In the genomic region with DNA sequence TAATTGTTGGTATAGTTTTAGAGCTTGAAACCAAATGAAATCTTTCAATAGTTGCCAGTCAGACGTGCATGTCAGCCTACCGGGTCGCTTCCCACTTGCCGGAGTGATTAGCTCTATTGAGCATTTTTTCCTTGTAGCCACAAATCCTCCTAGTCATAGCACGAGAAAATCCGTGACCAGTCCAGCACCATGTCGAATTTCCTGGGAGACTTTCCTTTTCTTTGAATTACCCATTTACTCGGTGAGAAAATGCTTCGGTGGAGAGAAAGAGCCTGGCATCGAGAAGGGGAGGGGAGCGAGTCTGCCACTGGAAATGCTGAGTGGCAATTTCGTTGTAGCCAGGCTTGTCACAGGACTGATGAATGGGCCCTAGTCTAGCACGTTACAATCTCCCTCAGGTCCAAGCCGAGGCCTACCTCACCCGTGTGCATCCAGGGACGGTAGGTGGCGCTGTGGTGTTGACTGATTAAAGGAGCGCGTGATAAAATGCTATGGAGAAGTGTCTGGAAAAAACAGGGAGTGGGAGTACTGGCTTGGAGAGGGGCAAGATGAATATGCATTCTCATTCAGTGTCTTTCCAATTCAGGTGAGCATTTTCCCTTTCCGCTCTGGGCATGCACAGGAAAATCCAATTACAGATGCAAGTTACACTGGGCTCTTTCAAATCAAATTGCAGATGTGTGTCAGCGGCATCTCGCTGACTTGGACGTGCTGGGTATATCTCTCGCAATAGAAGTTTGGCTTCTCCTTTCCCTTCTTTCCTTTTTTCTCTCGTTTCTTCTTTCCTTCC, we compare ENCODE assay signal across 8 cellular contexts.
A peak's percentile ranks its signal among the peaks of the same experiment; 100 is the strongest.
DNase-seq lines count a peak whose midpoint lies in the region; ATAC-seq and TF ChIP-seq lines count a peak whose summit lies in the region.

No MANE protein-coding gene starts in this region.

- no peaks in the 10 kb centered on the region for H3K9me3 ChIP-seq in lung (ENCODE audit: control insufficient read depth in 2 of 2, insufficient read depth in 1 of 2, low read length in 1 of 2)

- no peaks in the 10 kb centered on the region for H3K27me3 ChIP-seq in lung (ENCODE audit: control insufficient read depth, insufficient read depth)

- H3K4me3 ChIP-seq in lung, result no peak overlapping the region

- WGBS in lung, 2 donors, result 38 to 39% methylated on average over 25 of the region's 25 CpGs

- peak; percentile 64 for ATAC-seq in Right ventricle myocardium inferior
- peak; percentile 43 for ATAC-seq in HG03045 (IDR thresholded peaks at IDR 0.05; ENCODE audit: unreplicated experiment)
- ATAC-seq in lung (ENCODE audit: insufficient read depth, low FRiP score), result peak; percentile 69

- no peaks in the 10 kb centered on the region for H3K36me3 ChIP-seq in lung (ENCODE audit: control insufficient read depth in 2 of 2, insufficient read depth in 2 of 2, low read length in 2 of 2)

- no peak overlapping the region for H3K27ac ChIP-seq in lung (ENCODE audit: low read depth in 1 of 2, low read length in 1 of 2)

- intact Hi-C loops in Right ventricle myocardium inferior (cut with DNase I) (no loop called here), cardiac septum (cut with DNase I) (no loop called here)

- TF ChIP-seq CTCF in lung (IDR thresholded peaks at IDR 0.05; ENCODE audit: control extremely low read depth, extremely low read depth), result peak; percentile 50

- H3K4me1 ChIP-seq in lung (ENCODE audit: control insufficient read depth in 2 of 2, insufficient read depth in 2 of 2, low read length in 2 of 2), result no peaks in the 10 kb centered on the region

- DNase-seq in Right ventricle myocardium inferior (ENCODE audit: missing footprints) (peak; percentile 89), cardiac septum (ENCODE audit: low spot score) (no peak), NCI-H510A (lab: John Stamatoyannopoulos, UW) (peak; percentile 76), dermis microvascular lymphatic vessel endothelial cell (ENCODE audit: low read depth in 2 of 2) (peak; percentile 32 to 59), lung (ENCODE audit: low spot score) (peak; percentile 74)
- peak; percentile 83 for DNase-seq in activated CD4-positive, alpha-beta T cell treated with anti-CD3 and anti-CD28 coated beads for 48 hours
- DNase-seq in stimulated activated CD8-positive, alpha-beta memory T cell treated with anti-CD3 and anti-CD28 coated beads, Interleukin-15, amount 100 ng/mL, for 1 hour (ENCODE audit: low read depth), result peak; percentile 39
